14 cellular contexts compared by ENCODE assay signal in genomic region chr20:6705106-6705766, GRCh38.
DNase-seq lines count a peak whose midpoint lies in the region; ATAC-seq, FAIRE-seq and TF ChIP-seq lines count a peak whose summit lies in the region.
"Had no signal": no experiment of that assay in that cellular context is flagged by ENCODE, and none has a peak within 500 bp of the region (broad histone marks: within the 10 kb centered on the region; RNA-seq: fewer than 3 reads in every experiment).

No MANE protein-coding gene starts in this region.

- H3K9me3 ChIP-seq in BLaER1 (no peaks in the 10 kb centered on the region; the same call in 1 of the 2 replicates), esophagus squamous epithelium (no peaks in the 10 kb centered on the region), pancreas (no peaks in the 10 kb centered on the region)
- H3K9me3 ChIP-seq: HAP-1 had no signal

- TF ChIP-seq CTCF in NB4 (IDR thresholded peaks at IDR 0.05; ENCODE audit: low read depth, low read length) (no peak), esophagus squamous epithelium (IDR thresholded peaks at IDR 0.05) (no peak), pancreas (IDR thresholded peaks at IDR 0.05) (no peak)

- no peaks in the 10 kb centered on the region for H3K36me3 ChIP-seq in BLaER1
- H3K36me3 ChIP-seq in esophagus squamous epithelium, result no peaks in the 10 kb centered on the region
- H3K36me3 ChIP-seq in pancreas, result no peaks in the 10 kb centered on the region
- H3K36me3 ChIP-seq: HAP-1 had no signal

- no peak for FAIRE-seq in pancreas (lab: Jason Lieb, UNC)
- FAIRE-seq: GM12891 had no signal

- no peak overlapping the region for H3K9ac ChIP-seq in BLaER1

- ATAC-seq in pancreas (no peak), GM19397 (IDR thresholded peaks at IDR 0.05; ENCODE audit: unreplicated experiment) (no peak)
- ATAC-seq: natural killer cell treated with Interleukin-12 subunit alpha and Interleukin-12 subunit beta and Interleukin-15 and Interleukin-18, amount 100 ng/mL, for 72 hours had no signal

- H3K27me3 ChIP-seq in BLaER1 (no peaks in the 10 kb centered on the region), esophagus squamous epithelium (no peaks in the 10 kb centered on the region), pancreas (no peaks in the 10 kb centered on the region)

- H3K4me1 ChIP-seq in BLaER1, result peaks cover 70% of the 10 kb centered on the region
- peaks cover 1 to 41% (median 17%) of the 10 kb centered on the region in 3 donors for H3K4me1 ChIP-seq in esophagus squamous epithelium
- H3K4me1 ChIP-seq in pancreas, result peaks cover 44 to 72% (median 60%) of the 10 kb centered on the region in 3 donors
- H3K4me1 ChIP-seq: HAP-1 had no signal

- intact Hi-C loops in esophagus squamous epithelium (cut with DNase I), result no loop called here
- intact Hi-C loops in pancreas (cut with DNase I), result no loop called here

- 75% methylated on average over 6 of the region's 6 CpGs for WGBS in esophagus squamous epithelium, 2 donors
- WGBS in pancreas, 2 donors, result 89 to 94% methylated on average over 6 of the region's 6 CpGs

- TF ChIP-seq POLR2A in NB4 (IDR thresholded peaks at IDR 0.05; ENCODE audit: extremely low read depth, insufficient read length), result no peak
- TF ChIP-seq POLR2A in esophagus squamous epithelium (IDR thresholded peaks at IDR 0.05), result no peak

- no peaks in the 10 kb centered on the region for H4K20me1 ChIP-seq in BLaER1

- H3K4me2 ChIP-seq in BLaER1, result peak overlapping the region; percentile 87

- peak; percentile 77 for DNase-seq in NB4 (ENCODE audit: low read depth)
- no peak for DNase-seq in esophagus squamous epithelium (lab: John Stamatoyannopoulos, UW)
- no peak for DNase-seq in pancreas
- no peak for DNase-seq in hippocampal formation (lab: John Stamatoyannopoulos, UW)
- DNase-seq in SKM-1 treated with dmso at 0.1 percent for 144 hours (lab: John Stamatoyannopoulos, UW; ENCODE audit: unreplicated experiment), result no peak
- DNase-seq in GDM1 (lab: John Stamatoyannopoulos, UW), result no peak
- DNase-seq: activated CD4-positive, alpha-beta T cell treated with anti-CD3 and anti-CD28 coated beads, Interleukin-2, amount 10 ng/mL, durations not matched to agents 24 days and 14 days; NCI-H1436 treated with DMSO at 0.1 percent for 48 hours had no signal

- H3K4me3 ChIP-seq in BLaER1, result no peak overlapping the region
- no peak overlapping the region for H3K4me3 ChIP-seq in NB4 (ENCODE audit: low read depth, low read length)
- H3K4me3 ChIP-seq in esophagus squamous epithelium, result no peak overlapping the region
- H3K4me3 ChIP-seq in pancreas, result no peak overlapping the region
- H3K4me3 ChIP-seq: HAP-1, skin epidermis had no signal

- peak overlapping the region; percentile 79 for H3K27ac ChIP-seq in BLaER1
- H3K27ac ChIP-seq in esophagus squamous epithelium, result peak overlapping the region in 3 of 4 donors; percentile 40 to 47 (median 41)
- H3K27ac ChIP-seq in pancreas, result peak overlapping the region; percentile 76 to 93 (median 83)
